Comparison of ENCODE assay signal across 25 cellular contexts in the genomic region with DNA sequence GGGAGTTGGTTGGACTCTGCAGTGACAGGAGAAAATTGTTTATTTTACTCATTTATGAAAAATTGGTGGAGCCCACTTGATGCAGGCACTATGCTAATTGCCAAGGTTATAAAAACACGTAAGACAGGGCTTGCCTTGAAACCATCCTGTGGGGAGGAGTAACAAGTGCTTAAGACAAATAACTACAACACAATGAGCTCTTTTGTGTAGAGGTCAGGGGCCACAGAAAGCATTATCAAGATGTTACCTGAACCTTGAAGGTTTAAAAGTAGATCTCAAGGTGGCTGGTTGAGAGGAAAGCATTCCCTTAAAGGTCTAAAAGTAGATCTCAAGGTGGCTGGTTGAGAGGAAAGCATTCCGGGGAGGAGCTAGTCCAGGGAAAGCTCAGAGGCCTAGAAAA.
"Had no signal": no experiment of that assay in that cellular context is flagged by ENCODE, and none has a peak within 500 bp of the region (broad histone marks: within the 10 kb centered on the region; RNA-seq: fewer than 3 reads in every experiment).

No MANE protein-coding gene starts in this region.

- H3K27ac ChIP-seq: ascending aorta, breast epithelium, SJCRH30, SK-N-MC, WERI-Rb-1 had no signal

- H3K36me3 Mint-ChIP-seq: activated naive CD8-positive, alpha-beta T cell treated with anti-CD3 and anti-CD28 coated beads for 36 hours had no signal

- H3K4me1 Mint-ChIP-seq: activated CD4-positive, alpha-beta T cell treated with anti-CD3 and anti-CD28 coated beads, Interleukin-2, amount 10 ng/mL, durations not matched to agents 24 days and 14 days; activated naive CD8-positive, alpha-beta T cell treated with anti-CD3 and anti-CD28 coated beads for 36 hours; activated T-helper 17 cell treated with anti-CD3 and anti-CD28 coated beads, Interleukin-2, amount 50 U/mL, for 72 hours had no signal

- H3K27me3 Mint-ChIP-seq: activated CD4-positive, alpha-beta T cell treated with anti-CD3 and anti-CD28 coated beads, Interleukin-2, amount 10 ng/mL, durations not matched to agents 24 days and 14 days had no signal

- H3K27ac Mint-ChIP-seq: activated CD4-positive, alpha-beta T cell treated with anti-CD3 and anti-CD28 coated beads, Interleukin-2, amount 10 ng/mL, durations not matched to agents 24 days and 14 days; activated CD8-positive, alpha-beta T cell treated with anti-CD3 and anti-CD28 coated beads for 36 hours; activated naive CD8-positive, alpha-beta T cell treated with anti-CD3 and anti-CD28 coated beads for 36 hours; activated T-cell treated with anti-CD3 and anti-CD28 coated beads, Interleukin-2, amount 50 U/mL, for 72 hours; activated T-helper 17 cell treated with anti-CD3 and anti-CD28 coated beads, Interleukin-2, amount 50 U/mL, for 72 hours had no signal

- H3K4me3 ChIP-seq: ascending aorta, breast epithelium, SJCRH30, SK-N-MC had no signal

- ATAC-seq: activated CD8-positive, alpha-beta T cell treated with anti-CD3 and anti-CD28 coated beads for 36 hours; activated T-cell treated with anti-CD3 and anti-CD28 coated beads, Interleukin-2, amount 50 U/mL, for 72 hours; activated T-helper 17 cell treated with anti-CD3 and anti-CD28 coated beads, Interleukin-2, amount 50 U/mL, for 72 hours; Panc1 had no signal

- H3K4me1 ChIP-seq: ascending aorta, breast epithelium, SJCRH30 had no signal

- H3K27me3 ChIP-seq: ascending aorta, breast epithelium had no signal

- H3K36me3 ChIP-seq: ascending aorta, breast epithelium, SJCRH30, WERI-Rb-1 had no signal

- H3K9me3 Mint-ChIP-seq: activated CD4-positive, alpha-beta T cell treated with anti-CD3 and anti-CD28 coated beads, Interleukin-2, amount 10 ng/mL, durations not matched to agents 24 days and 14 days; activated CD8-positive, alpha-beta T cell treated with anti-CD3 and anti-CD28 coated beads for 36 hours; activated naive CD8-positive, alpha-beta T cell treated with anti-CD3 and anti-CD28 coated beads for 36 hours; activated T-cell treated with anti-CD3 and anti-CD28 coated beads, Interleukin-2, amount 50 U/mL, for 72 hours; activated T-helper 17 cell treated with anti-CD3 and anti-CD28 coated beads, Interleukin-2, amount 50 U/mL, for 72 hours had no signal

- H3K9me3 ChIP-seq: ascending aorta, breast epithelium, SJCRH30 had no signal

- DNase-seq: activated CD4-positive, alpha-beta T cell treated with anti-CD3 and anti-CD28 coated beads, Interleukin-2, amount 10 ng/mL, durations not matched to agents 24 days and 14 days; activated CD4-positive, alpha-beta T cell treated with anti-CD3 and anti-CD28 coated beads, Interleukin-2, amount 50 U/mL, for 4 hours; activated CD8-positive, alpha-beta T cell treated with anti-CD3 and anti-CD28 coated beads for 36 hours; activated effector memory CD4-positive, alpha-beta T cell treated with anti-CD3 and anti-CD28 coated beads, Interleukin-2, amount 50 U/mL, for 16 hours; activated naive CD4-positive, alpha-beta T cell; activated naive CD4-positive, alpha-beta T cell treated with anti-CD3 and anti-CD28 coated beads, Interleukin-2, amount 50 U/mL, for 16 hours; activated naive CD8-positive, alpha-beta T cell treated with anti-CD3 and anti-CD28 coated beads for 36 hours; activated T-cell treated with anti-CD3 and anti-CD28 coated beads, Interleukin-2, amount 50 U/mL, for 1 hour; activated T-cell treated with anti-CD3 and anti-CD28 coated beads, Interleukin-2, amount 50 U/mL, for 72 hours; amniotic stem cell; NCI-H1105; NCI-H1417 treated with DMSO at 0.1 percent for 48 hours; NCI-H187 treated with DMSO at 0.1 percent for 48 hours; NCI-H2081; NCI-H345; NCI-H524 treated with DMSO at 0.1 percent for 48 hours; SHP77; SJCRH30; T1000; WERI-Rb-1 had no signal

- H3K4me3 Mint-ChIP-seq: activated CD4-positive, alpha-beta T cell treated with anti-CD3 and anti-CD28 coated beads, Interleukin-2, amount 10 ng/mL, durations not matched to agents 24 days and 14 days; activated CD8-positive, alpha-beta T cell treated with anti-CD3 and anti-CD28 coated beads for 36 hours; activated naive CD8-positive, alpha-beta T cell treated with anti-CD3 and anti-CD28 coated beads for 36 hours; activated T-cell treated with anti-CD3 and anti-CD28 coated beads, Interleukin-2, amount 50 U/mL, for 72 hours; activated T-helper 17 cell treated with anti-CD3 and anti-CD28 coated beads, Interleukin-2, amount 50 U/mL, for 72 hours had no signal
